8 cellular contexts compared by ENCODE assay signal in the genomic region with DNA sequence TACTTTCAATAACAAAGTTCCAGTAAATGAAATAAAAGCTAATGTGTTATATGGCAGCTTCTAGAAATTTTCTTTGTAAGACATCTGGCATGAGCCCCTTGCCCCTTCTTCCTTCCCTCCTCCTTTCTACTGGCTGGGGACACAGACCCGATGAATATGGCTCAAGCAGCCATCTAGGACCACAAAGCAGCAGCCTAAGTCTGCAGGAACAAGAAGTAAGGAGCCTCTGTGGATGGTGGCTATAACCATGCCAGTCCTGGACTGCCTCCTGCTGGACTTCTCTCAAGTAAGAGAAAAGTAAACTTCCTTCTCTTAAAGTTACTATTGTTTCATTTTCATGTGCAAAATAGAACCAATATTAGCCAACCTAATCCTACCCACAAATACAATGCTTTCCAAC.
A peak's percentile ranks its signal among the peaks of the same experiment; 100 is the strongest.
DNase-seq lines count a peak whose midpoint lies in the region; ATAC-seq and TF ChIP-seq lines count a peak whose summit lies in the region.

No MANE protein-coding gene starts in this region.

- CTCF ChIA-PET in activated CD8-positive, alpha-beta memory T cell treated with anti-CD3 and anti-CD28 coated beads, Interleukin-2, amount 10 ng/mL, durations not matched to agents 7 days and 5 days (lab: Charles Lee), result no interaction called here

- peaks cover 7% of the 10 kb centered on the region for H3K27me3 Mint-ChIP-seq in activated CD8-positive, alpha-beta memory T cell treated with anti-CD3 and anti-CD28 coated beads, Interleukin-2, amount 10 ng/mL, durations not matched to agents 7 days and 5 days

- H3K27me3 ChIP-seq in body of pancreas, result no peaks in the 10 kb centered on the region

- no peaks in the 10 kb centered on the region for H3K4me1 Mint-ChIP-seq in activated CD8-positive, alpha-beta memory T cell treated with anti-CD3 and anti-CD28 coated beads, Interleukin-2, amount 10 ng/mL, durations not matched to agents 7 days and 5 days

- peak; percentile 44 for ATAC-seq in HG02798 (IDR thresholded peaks at IDR 0.05; ENCODE audit: poor library complexity, unreplicated experiment)
- peak; percentile 64 for ATAC-seq in body of pancreas
- no peak for ATAC-seq in HG03520 (IDR thresholded peaks at IDR 0.05; ENCODE audit: unreplicated experiment)
- no peak for ATAC-seq in GM21528 (IDR thresholded peaks at IDR 0.05; ENCODE audit: low FRiP score, unreplicated experiment)
- ATAC-seq in activated CD8-positive, alpha-beta memory T cell treated with anti-CD3 and anti-CD28 coated beads, Interleukin-2, amount 10 ng/mL, durations not matched to agents 7 days and 5 days, result no peak

- TF ChIP-seq CTCF in body of pancreas (IDR thresholded peaks at IDR 0.05), result peak; percentile 22 to 67 (median 53)

- H3K9me3 Mint-ChIP-seq in activated CD8-positive, alpha-beta memory T cell treated with anti-CD3 and anti-CD28 coated beads, Interleukin-2, amount 10 ng/mL, durations not matched to agents 7 days and 5 days (ENCODE audit: low read depth), result no peaks in the 10 kb centered on the region

- peaks cover 9% of the 10 kb centered on the region for H3K4me1 ChIP-seq in body of pancreas

- H3K4me3 Mint-ChIP-seq in activated CD8-positive, alpha-beta memory T cell treated with anti-CD3 and anti-CD28 coated beads, Interleukin-2, amount 10 ng/mL, durations not matched to agents 7 days and 5 days, result no peak overlapping the region

- no peaks in the 10 kb centered on the region for H3K36me3 Mint-ChIP-seq in activated CD8-positive, alpha-beta memory T cell treated with anti-CD3 and anti-CD28 coated beads, Interleukin-2, amount 10 ng/mL, durations not matched to agents 7 days and 5 days

- no peak overlapping the region for H3K4me3 ChIP-seq in body of pancreas

- TF ChIP-seq POLR2A in body of pancreas (IDR thresholded peaks at IDR 0.05), result no peak

- DNase-seq in Caki2 (ENCODE audit: low read depth) (peak; percentile 44), body of pancreas (peak; percentile 41 to 68 (median 56)), lung microvascular endothelial cell (ENCODE audit: low read depth in 2 of 2) (peak; percentile 47 to 78), NCI-H526 treated with DMSO at 0.1 percent for 48 hours (lab: John Stamatoyannopoulos, UW) (no peak)
- DNase-seq in activated CD8-positive, alpha-beta memory T cell treated with anti-CD3 and anti-CD28 coated beads, Interleukin-2, amount 10 ng/mL, durations not matched to agents 7 days and 5 days, result no peak

- no peak overlapping the region for H3K27ac ChIP-seq in body of pancreas

- 48 to 64% methylated on average over 1 of the region's 1 CpG for WGBS in body of pancreas, 2 donors

- H3K36me3 ChIP-seq in body of pancreas (replicated peaks in 1 of 2; ENCODE audit: insufficient read depth in 1 of 2, low read depth in 2 of 2), result no peaks in the 10 kb centered on the region

- H3K9me3 ChIP-seq in body of pancreas, result no peaks in the 10 kb centered on the region

- no peak overlapping the region for H3K27ac Mint-ChIP-seq in activated CD8-positive, alpha-beta memory T cell treated with anti-CD3 and anti-CD28 coated beads, Interleukin-2, amount 10 ng/mL, durations not matched to agents 7 days and 5 days

- intact Hi-C loops in body of pancreas (cut with DNase I), result no loop called here

- in situ Hi-C loops in Caki2 (cut with HindIII; ENCODE audit: low pct_unique_long_range_greater_than_20kb, low sequenced_read_pairs), result no loop called here

Comparison
In these comparisons a context has a peak if more than half of its experiments do, and no peak if none do; other contexts are left out.
1. DNase-seq: peak in Caki2 (single experiment), body of pancreas (4 of 4) and lung microvascular endothelial cell (2 of 2); none in NCI-H526 treated with DMSO at 0.1 percent for 48 hours (single experiment) and activated CD8-positive, alpha-beta memory T cell treated with anti-CD3 and anti-CD28 coated beads, Interleukin-2, amount 10 ng/mL, durations not matched to agents 7 days and 5 days (single experiment).
2. ATAC-seq: peak in HG02798 (single experiment) and body of pancreas (single experiment); none in HG03520 (single experiment), GM21528 (single experiment) and activated CD8-positive, alpha-beta memory T cell treated with anti-CD3 and anti-CD28 coated beads, Interleukin-2, amount 10 ng/mL, durations not matched to agents 7 days and 5 days (single experiment).